ENCODE assay signal across 25 cellular contexts in the genomic region with DNA sequence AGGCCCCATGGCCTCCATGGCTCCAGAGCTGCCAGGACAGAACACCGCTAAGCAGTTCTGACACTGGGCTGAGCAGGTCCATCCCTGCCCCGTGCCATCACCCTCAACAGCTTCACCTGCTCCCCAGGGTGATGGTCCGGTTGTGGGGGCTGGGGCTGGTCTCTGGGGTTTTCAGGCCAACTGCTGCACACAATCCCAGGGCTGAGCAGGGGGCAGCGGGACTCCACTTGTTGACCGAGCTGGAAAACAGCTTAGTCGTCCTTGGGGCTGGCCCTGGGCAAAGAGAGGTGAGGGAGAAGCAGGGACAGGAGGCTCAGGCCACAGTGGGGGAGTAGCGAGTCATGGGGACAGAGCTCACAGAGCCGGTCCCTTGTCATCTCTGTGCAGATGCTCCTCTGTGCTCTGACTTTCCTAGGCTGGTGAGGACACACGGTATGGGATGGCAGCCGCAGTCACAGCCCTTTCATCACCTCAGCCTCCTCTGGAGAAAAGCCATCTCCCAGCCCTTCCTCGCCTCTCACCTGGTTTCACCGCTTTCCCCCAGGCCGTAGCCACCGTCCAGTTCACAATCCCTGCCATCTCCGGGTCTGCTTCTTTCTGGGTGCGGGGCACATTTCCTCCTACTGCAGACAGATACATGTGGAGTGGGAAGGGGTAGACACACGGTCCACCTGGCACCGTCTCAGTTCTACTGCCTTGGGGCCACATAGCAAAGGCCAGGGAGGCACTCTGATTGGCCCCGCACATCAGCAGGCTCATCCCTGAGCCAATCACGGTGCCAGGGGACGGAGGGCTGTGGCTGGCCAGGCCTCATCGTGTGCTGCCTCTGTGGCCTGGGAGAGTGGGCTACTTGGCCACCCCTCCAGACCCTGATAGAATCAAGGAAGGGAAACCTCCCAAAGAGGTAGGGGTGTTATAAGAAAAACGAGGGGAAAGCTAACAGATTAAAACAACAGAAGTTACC. TPM values are rescaled to one million over a fixed set of nuclear protein-coding genes. Genes with fewer than 3 reads are reported as not detected.
DNase-seq lines count a peak whose midpoint lies in the region; ATAC-seq and TF ChIP-seq lines count a peak whose summit lies in the region.
"Had no signal": no experiment of that assay in that cellular context is flagged by ENCODE, and none has a peak within 500 bp of the region (broad histone marks: within the 10 kb centered on the region; RNA-seq: fewer than 3 reads in every experiment).

No MANE protein-coding gene starts in this region.

- intact Hi-C loops in left cardiac atrium (cut with DNase I): no loop called here
- intact Hi-C loops in left ventricle myocardium inferior (cut with micrococcal nuclease): no loop called here

- H3K36me3 Mint-ChIP-seq in chondrocyte (ENCODE audit: low read depth): peaks cover 6% of the 10 kb centered on the region
- H3K36me3 Mint-ChIP-seq in nephron (ENCODE audit: low read depth): peaks cover 7% of the 10 kb centered on the region
- no peaks in the 10 kb centered on the region for H3K36me3 Mint-ChIP-seq in type B pancreatic cell
- H3K36me3 Mint-ChIP-seq: activated naive CD8-positive, alpha-beta T cell had no signal

- no peak overlapping the region for H3K4me3 ChIP-seq in left ventricle myocardium inferior
- H3K4me3 ChIP-seq: skin epidermis, uterus had no signal

- H3K9me3 Mint-ChIP-seq in chondrocyte (ENCODE audit: low read depth) (no peaks in the 10 kb centered on the region), nephron (no peaks in the 10 kb centered on the region), type B pancreatic cell (no peaks in the 10 kb centered on the region)
- H3K9me3 Mint-ChIP-seq: CD4-positive, alpha-beta T cell had no signal

- H3K4me3 Mint-ChIP-seq in chondrocyte (ENCODE audit: unreplicated experiment) (no peak overlapping the region), nephron (no peak overlapping the region), type B pancreatic cell (no peak overlapping the region)
- H3K4me3 Mint-ChIP-seq: activated naive CD8-positive, alpha-beta T cell; CD4-positive, alpha-beta T cell had no signal

- peaks cover 11% of the 10 kb centered on the region for H3K4me1 ChIP-seq in left ventricle myocardium inferior
- H3K4me1 ChIP-seq: uterus had no signal

- DNase-seq in left cardiac atrium (peak; percentile 10), left ventricle myocardium inferior (no peak), chondrocyte (ENCODE audit: low spot score) (peak; percentile 75), type B pancreatic cell (ENCODE audit: extremely low spot score, unreplicated experiment) (no peak), AG08396 (ENCODE audit: low spot score) (no peak), NCI-H2227 treated with DMSO at 0.1 percent for 48 hours (lab: John Stamatoyannopoulos, UW) (no peak)
- DNase-seq: 8988T; activated CD4-positive, alpha-beta T cell treated with anti-CD3 and anti-CD28 coated beads for 4 hours; activated effector memory CD4-positive, alpha-beta T cell treated with Interleukin-2 at 50 U/mL for 16 hours; CD4-positive, alpha-beta T cell; DND-41; hippocampal formation; NCI-H446; NCI-H82; stimulated activated naive CD4-positive, alpha-beta T cell treated with Interleukin-2 at 50 U/mL for 16 hours; SW 1271; T-helper 9 cell; uterus had no signal

- H3K27ac Mint-ChIP-seq in chondrocyte (ENCODE audit: unreplicated experiment) (peak overlapping the region; percentile 8), nephron (peak overlapping the region; percentile 89 to 93 (median 92)), type B pancreatic cell (peak overlapping the region; percentile 46)
- H3K27ac Mint-ChIP-seq: activated naive CD8-positive, alpha-beta T cell; CD4-positive, alpha-beta T cell had no signal

- no peaks in the 10 kb centered on the region for H3K9me3 ChIP-seq in left ventricle myocardium inferior (replicated peaks)
- H3K9me3 ChIP-seq: uterus had no signal

- ATAC-seq in left cardiac atrium: no peak
- ATAC-seq in GM21737 (IDR thresholded peaks at IDR 0.05; ENCODE audit: unreplicated experiment): no peak

- peaks cover 10% of the 10 kb centered on the region for H3K27me3 Mint-ChIP-seq in chondrocyte (ENCODE audit: low read depth)
- peaks cover 20% of the 10 kb centered on the region for H3K27me3 Mint-ChIP-seq in nephron (ENCODE audit: low read depth)
- peaks cover 17% of the 10 kb centered on the region for H3K27me3 Mint-ChIP-seq in type B pancreatic cell

- H3K27me3 ChIP-seq in left ventricle myocardium inferior (ENCODE audit: low read depth): peaks cover 46% of the 10 kb centered on the region
- H3K27me3 ChIP-seq: uterus had no signal

- no peak overlapping the region for H3K27ac ChIP-seq in left ventricle myocardium inferior (replicated peaks)
- H3K27ac ChIP-seq: epithelial cell of prostate, skin epidermis, uterus had no signal

- peaks cover 42% of the 10 kb centered on the region for H3K4me1 Mint-ChIP-seq in chondrocyte (ENCODE audit: low read depth)
- H3K4me1 Mint-ChIP-seq in nephron: peaks cover 61% of the 10 kb centered on the region
- H3K4me1 Mint-ChIP-seq in type B pancreatic cell (ENCODE audit: unreplicated experiment): peaks cover 51% of the 10 kb centered on the region

- TF ChIP-seq CTCF in left ventricle myocardium inferior (IDR thresholded peaks at IDR 0.05; ENCODE audit: borderline replicate concordance): no peak
- no peak for TF ChIP-seq CTCF in chondrocyte (IDR thresholded peaks at IDR 0.05)
- no peak for TF ChIP-seq CTCF in nephron (IDR thresholded peaks at IDR 0.05; ENCODE audit: unreplicated experiment in 3 of 3)
- TF ChIP-seq CTCF in type B pancreatic cell (conservative IDR thresholded peaks at IDR 0.05): no peak

- no peaks in the 10 kb centered on the region for H3K36me3 ChIP-seq in left ventricle myocardium inferior
- H3K36me3 ChIP-seq: uterus had no signal

RNA-seq across cellular contexts. Expression of a gene that starts 19.1 kb away (rescaled TPM):
- total RNA-seq in left cardiac atrium: 1 to 10 TPM; 9.2 TPM
- 0.77 TPM for total RNA-seq in left ventricle myocardium inferior
- total RNA-seq in chondrocyte: 31.8 to 62.6 TPM (median 33.7 TPM) in 3 replicates
- 53.9 and 94.5 TPM in 2 replicates for total RNA-seq in type B pancreatic cell (ENCODE audit: low replicate concordance)
- total RNA-seq: activated CD8-positive, alpha-beta memory T cell treated with anti-CD3 and anti-CD28 coated beads for 36 hours; CD4-positive, alpha-beta T cell; myocyte had no signal

Comparison
In these comparisons a context has a peak if more than half of its experiments do, and no peak if none do; other contexts are left out.
1. DNase-seq: peak in left cardiac atrium (single experiment) and chondrocyte (single experiment); none in left ventricle myocardium inferior (single experiment), type B pancreatic cell (single experiment), AG08396 (single experiment) and NCI-H2227 treated with DMSO at 0.1 percent for 48 hours (single experiment).
2. H3K27ac Mint-ChIP-seq: peak in every context shown above with its lines; median percentile 92 in nephron; 46 in type B pancreatic cell; 8 in chondrocyte.